In the genomic region with DNA sequence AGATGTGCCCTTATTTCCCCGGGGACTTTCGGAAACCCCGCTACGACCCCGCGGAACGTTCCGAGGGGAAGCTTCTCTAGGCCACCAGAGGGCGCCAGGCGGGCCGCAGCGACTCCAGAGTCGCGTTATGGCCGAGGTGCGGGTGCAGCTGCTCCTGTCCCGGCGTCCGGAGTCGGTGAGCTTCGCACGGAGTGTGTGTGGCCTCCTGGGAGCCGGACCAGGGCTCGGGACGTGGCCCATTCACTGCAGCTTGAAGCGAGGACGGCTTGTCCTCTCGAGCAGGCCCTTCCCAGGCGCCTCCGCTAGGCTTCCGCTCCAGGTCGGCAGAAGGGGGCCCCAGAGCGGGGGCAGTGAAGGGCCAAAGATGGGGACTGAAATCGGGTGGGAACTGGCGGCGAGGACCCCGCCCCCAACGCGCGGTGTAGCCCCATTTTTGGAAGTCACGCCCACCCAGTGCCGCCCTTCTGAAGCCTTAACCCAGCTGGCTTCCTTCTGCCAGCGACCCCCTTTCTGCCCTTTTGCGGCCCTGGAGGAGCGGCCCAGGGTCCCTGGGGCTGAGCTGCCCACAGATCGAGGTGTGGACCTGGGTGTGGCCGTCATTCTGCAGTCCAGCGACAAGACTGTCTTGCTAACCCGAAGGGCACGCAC, we compare ENCODE assay signal across 8 cellular contexts. TPM values are rescaled to one million over a fixed set of nuclear protein-coding genes. Genes with fewer than 3 reads are reported as not detected.
DNase-seq lines count a peak whose midpoint lies in the region; ATAC-seq and TF ChIP-seq lines count a peak whose summit lies in the region.

A gene with protein sequence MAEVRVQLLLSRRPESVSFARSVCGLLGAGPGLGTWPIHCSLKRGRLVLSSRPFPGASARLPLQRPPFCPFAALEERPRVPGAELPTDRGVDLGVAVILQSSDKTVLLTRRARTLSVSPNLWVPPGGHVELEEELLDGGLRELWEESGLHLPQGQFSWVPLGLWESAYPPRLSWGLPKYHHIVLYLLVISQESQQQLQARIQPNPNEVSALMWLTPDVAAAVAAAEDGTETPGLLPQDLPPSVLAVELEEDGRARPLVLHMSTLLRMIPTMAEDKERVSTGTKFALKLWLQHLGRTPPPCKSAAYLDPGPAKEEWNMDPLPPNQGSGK (plus strand): TSS at position 117 of the 648 bp plus-strand sequence. CDS start 11 bp downstream, at position 128.

- H3K27ac ChIP-seq in gastroesophageal sphincter (peak within 1 kb of the TSS; percentile 30 to 84 (median 80)), testis (peak within 1 kb of the TSS; percentile 40 to 76)

- TF ChIP-seq CTCF in gastroesophageal sphincter (IDR thresholded peaks at IDR 0.05) (peak; percentile 66 to 95 (median 86)), omental fat pad (IDR thresholded peaks at IDR 0.05) (peak in 2 of 3 donors; percentile 58 to 77), testis (IDR thresholded peaks at IDR 0.05) (peak; percentile 66 to 90 (median 83))

- no peaks in the 10 kb centered on the region for H3K9me3 ChIP-seq in gastroesophageal sphincter
- no peaks in the 10 kb centered on the region for H3K9me3 ChIP-seq in testis

- H3K4me1 ChIP-seq in gastroesophageal sphincter (peaks cover 0 to 17% (median 7%) of the 10 kb centered on the region in 3 donors), testis (peaks cover 5% of the 10 kb centered on the region)

- intact Hi-C loops in testis (cut with DNase I; ENCODE audit: low total_unique reads), result no loop called here

- DNase-seq in DMS153 treated with DMSO at 0.1 percent for 48 hours (lab: John Stamatoyannopoulos, UW; ENCODE audit: unreplicated experiment) (peak; percentile 69), activated gamma-delta T cell (lab: John Stamatoyannopoulos, UW) (peak; percentile 47), omental fat pad (ENCODE audit: low spot score) (peak; percentile 40), testis (peak; percentile 84)
- DNase-seq in Jurkat, Clone E6-1 (ENCODE audit: low read depth, low spot score), result peak; percentile 49

- H3K36me3 ChIP-seq in gastroesophageal sphincter (peaks cover 0 to 63% of the 10 kb centered on the region in 2 donors), testis (ENCODE audit: low read depth, missing control alignments) (no peaks in the 10 kb centered on the region)

- no peaks in the 10 kb centered on the region for H3K27me3 ChIP-seq in gastroesophageal sphincter
- no peaks in the 10 kb centered on the region for H3K27me3 ChIP-seq in testis

- no peak for TF ChIP-seq EP300 in gastroesophageal sphincter (IDR thresholded peaks at IDR 0.05)

- H3K4me3 ChIP-seq in Jurkat, Clone E6-1 (ENCODE audit: low read length), result peak within 1 kb of the TSS; percentile 73
- H3K4me3 ChIP-seq in gastroesophageal sphincter (peak within 1 kb of the TSS; percentile 37 to 61), testis (peak within 1 kb of the TSS; percentile 57 to 59)

- peak; percentile 62 for ATAC-seq in GM21515 (IDR thresholded peaks at IDR 0.05; ENCODE audit: unreplicated experiment)
- peak; percentile 88 for ATAC-seq in gastroesophageal sphincter
- ATAC-seq in omental fat pad (ENCODE audit: low FRiP score), result peak; percentile 79

- TF ChIP-seq POLR2A in Raji (IDR thresholded peaks at IDR 0.05; ENCODE audit: insufficient read depth, low read depth, low read length) (peak; percentile 51), gastroesophageal sphincter (IDR thresholded peaks at IDR 0.05) (no peak), testis (IDR thresholded peaks at IDR 0.05) (no peak)

- 0% methylated on average over 7 of the region's 50 CpGs for WGBS in gastroesophageal sphincter (ENCODE audit: low coverage in 1 of 2), 2 donors
- 2% methylated on average over 9 to 38 of the region's 50 CpGs for WGBS in testis, 2 donors

RNA-seq across cellular contexts. Expression of the gene that starts here (rescaled TPM):
- 15.3 TPM for polyA plus RNA-seq in Jurkat, Clone E6-1 (2012; ENCODE audit: insufficient read depth, insufficient read length)
- total RNA-seq in gastroesophageal sphincter (1 to 10 TPM in 3 of 4 donors, under 1 TPM in 1; 0.40 to 3.5 (median 2.2) TPM), omental fat pad (1 to 10 TPM; 1.7 to 4.0 (median 2.2) TPM), testis (10 to 100 TPM in 1 of 2 donors, 1 to 10 TPM in 1; 9.5 to 13.1 TPM)
- 9.5 TPM for polyA plus RNA-seq in testis (ENCODE audit: insufficient read depth, low read depth, low replicate concordance)

Comparison
In these comparisons a context has a peak if more than half of its experiments do, and no peak if none do; other contexts are left out.
1. Peak in every context shown above with its lines: DNase-seq, ATAC-seq, H3K4me3 ChIP-seq and H3K27ac ChIP-seq.